In the genomic region with DNA sequence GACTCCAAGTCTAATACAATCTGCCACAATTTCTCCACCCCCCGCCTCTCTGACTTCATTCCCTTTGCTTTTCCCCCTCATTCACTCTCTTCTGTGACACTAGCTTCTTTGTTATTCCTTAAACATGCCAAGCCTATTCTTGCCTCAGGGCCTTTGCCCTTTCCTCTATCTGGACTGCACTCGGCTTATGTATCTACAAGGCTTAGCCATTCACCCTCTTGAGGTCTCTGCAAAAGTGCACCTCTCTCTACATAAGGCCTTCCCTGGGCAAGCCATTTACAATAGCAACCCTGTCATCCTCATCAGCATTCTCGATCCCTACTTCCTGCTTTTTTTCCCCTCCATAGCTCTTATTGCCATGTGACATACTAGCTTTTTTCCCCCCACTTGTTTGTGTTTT, we compare ENCODE assay signal across 27 cellular contexts.
DNase-seq lines count a peak whose midpoint lies in the region; ATAC-seq and TF ChIP-seq lines count a peak whose summit lies in the region.
"Had no signal": no experiment of that assay in that cellular context is flagged by ENCODE, and none has a peak within 500 bp of the region (broad histone marks: within the 10 kb centered on the region; RNA-seq: fewer than 3 reads in every experiment).

No MANE protein-coding gene starts in this region.

- peak; percentile 6 for DNase-seq in Daoy (ENCODE audit: low read depth)
- peak; percentile 2 for DNase-seq in HT1080 (ENCODE audit: low read depth)
- DNase-seq in neural crest cell (ENCODE audit: low read depth, low spot score): peak; percentile 56
- DNase-seq in neural progenitor cell (ENCODE audit: low spot score): no peak
- no peak for DNase-seq in CD1c-positive myeloid dendritic cell (ENCODE audit: extremely low spot score)
- DNase-seq: activated CD4-positive, CD25-positive, alpha-beta regulatory T cell treated with anti-CD3 and anti-CD28 coated beads, Interleukin-2, amount 50 U/mL, for 72 hours; activated gamma-delta T cell; activated T-cell treated with anti-CD3 and anti-CD28 coated beads, Interleukin-2, amount 50 U/mL, for 24 hours; COR-L47; DMS79; HFFc6; Kasumi-1; naive thymus-derived CD8-positive, alpha-beta T cell; NCI-H1092 treated with DMSO at 0.1 percent for 48 hours; NCI-H1930; NCI-H226; pancreas; right cardiac atrium; SK-N-SH; spleen had no signal

- no peaks in the 10 kb centered on the region for H3K27me3 ChIP-seq in neural progenitor cell
- H3K27me3 ChIP-seq: BLaER1, pancreas, spleen had no signal

- H3K36me3 Mint-ChIP-seq in brain: peaks cover 5% of the 10 kb centered on the region
- no peaks in the 10 kb centered on the region for H3K36me3 Mint-ChIP-seq in neural crest cell (ENCODE audit: low read depth)
- peaks cover 5% of the 10 kb centered on the region for H3K36me3 Mint-ChIP-seq in neural progenitor cell

- no peak overlapping the region for H3K4me2 ChIP-seq in neural progenitor cell
- H3K4me2 ChIP-seq: BLaER1, SK-N-SH had no signal

- H3K4me1 Mint-ChIP-seq in brain (peaks cover 40% of the 10 kb centered on the region), neural crest cell (peaks cover 50% of the 10 kb centered on the region), neural progenitor cell (peaks cover 40% of the 10 kb centered on the region)

- H2AFZ ChIP-seq in neural progenitor cell (replicated peaks): no peak overlapping the region

- no peaks in the 10 kb centered on the region for H3K79me2 ChIP-seq in neural progenitor cell (ENCODE audit: low read depth)

- TF ChIP-seq CTCF in brain (conservative IDR thresholded peaks at IDR 0.05) (no peak), neural crest cell (conservative IDR thresholded peaks at IDR 0.05) (no peak), neural progenitor cell (IDR thresholded peaks at IDR 0.05) (no peak)

- H3K27me3 Mint-ChIP-seq in brain: peaks cover 3% of the 10 kb centered on the region
- no peaks in the 10 kb centered on the region for H3K27me3 Mint-ChIP-seq in neural crest cell (ENCODE audit: low read depth)
- no peaks in the 10 kb centered on the region for H3K27me3 Mint-ChIP-seq in neural progenitor cell (ENCODE audit: insufficient read depth, low read depth)
- H3K27me3 Mint-ChIP-seq: activated T-cell treated with anti-CD3 and anti-CD28 coated beads, Interleukin-2, amount 50 U/mL, for 24 hours; naive thymus-derived CD8-positive, alpha-beta T cell had no signal

- ATAC-seq in GM18867 (IDR thresholded peaks at IDR 0.05; ENCODE audit: unreplicated experiment): no peak
- no peak for ATAC-seq in GM18861 (IDR thresholded peaks at IDR 0.05; ENCODE audit: unreplicated experiment)
- ATAC-seq: naive thymus-derived CD8-positive, alpha-beta T cell; pancreas; right cardiac atrium had no signal

- peaks cover 9% of the 10 kb centered on the region for H3F3A ChIP-seq in neural progenitor cell (ENCODE audit: low read depth)

- H3K27ac Mint-ChIP-seq in brain: peak overlapping the region; percentile 7 to 78 (median 38)
- peak overlapping the region; percentile 83 for H3K27ac Mint-ChIP-seq in neural crest cell (ENCODE audit: unreplicated experiment)
- H3K27ac Mint-ChIP-seq in neural progenitor cell: no peak overlapping the region
- H3K27ac Mint-ChIP-seq: activated T-cell treated with anti-CD3 and anti-CD28 coated beads, Interleukin-2, amount 50 U/mL, for 24 hours; HFFc6; T-helper 1 cell treated with Interleukin-12 subunit alpha and Interleukin-12 subunit beta and Interleukin-4 antibody, amounts not matched to agents 30 μg/mL and 1 μg/mL, for 36 hours had no signal

- H3K4me3 Mint-ChIP-seq in brain (peak overlapping the region in 1 of 5 experiments; percentile 5), neural crest cell (peak overlapping the region; percentile 80), neural progenitor cell (no peak overlapping the region)
- H3K4me3 Mint-ChIP-seq: activated T-cell treated with anti-CD3 and anti-CD28 coated beads, Interleukin-2, amount 50 U/mL, for 24 hours; HFFc6; naive thymus-derived CD8-positive, alpha-beta T cell; T-helper 1 cell treated with Interleukin-12 subunit alpha and Interleukin-12 subunit beta and Interleukin-4 antibody, amounts not matched to agents 30 μg/mL and 1 μg/mL, for 36 hours had no signal

- no peak overlapping the region for H3K4me3 ChIP-seq in neural progenitor cell
- H3K4me3 ChIP-seq: BLaER1, pancreas, spleen had no signal

- H4K20me1 ChIP-seq in neural progenitor cell (ENCODE audit: low read depth): no peaks in the 10 kb centered on the region
- H4K20me1 ChIP-seq: BLaER1 had no signal

- H3K27ac ChIP-seq in neural progenitor cell: no peak overlapping the region
- H3K27ac ChIP-seq: BLaER1, HL-60, pancreas, RWPE1, spleen had no signal

- no peaks in the 10 kb centered on the region for H3K9me3 Mint-ChIP-seq in brain
- H3K9me3 Mint-ChIP-seq in neural crest cell: peaks cover 3% of the 10 kb centered on the region
- peaks cover 3% of the 10 kb centered on the region for H3K9me3 Mint-ChIP-seq in neural progenitor cell
- H3K9me3 Mint-ChIP-seq: activated T-cell treated with anti-CD3 and anti-CD28 coated beads, Interleukin-2, amount 50 U/mL, for 24 hours; HFFc6; naive thymus-derived CD8-positive, alpha-beta T cell; T-helper 1 cell treated with Interleukin-12 subunit alpha and Interleukin-12 subunit beta and Interleukin-4 antibody, amounts not matched to agents 30 μg/mL and 1 μg/mL, for 36 hours had no signal

- H3K36me3 ChIP-seq in neural progenitor cell: no peaks in the 10 kb centered on the region
- H3K36me3 ChIP-seq: BLaER1, pancreas, spleen had no signal

- H3K9me3 ChIP-seq in neural progenitor cell (ENCODE audit: low read depth): no peaks in the 10 kb centered on the region
- H3K9me3 ChIP-seq: BLaER1, pancreas, SK-N-SH, spleen had no signal

- no peak overlapping the region for H3K9ac ChIP-seq in neural progenitor cell
- H3K9ac ChIP-seq: BLaER1, SK-N-SH had no signal

- H3K4me1 ChIP-seq in neural progenitor cell: peaks cover 25% of the 10 kb centered on the region
- H3K4me1 ChIP-seq: BLaER1, spleen had no signal

Comparison
In these comparisons a context has a peak if more than half of its experiments do, and no peak if none do; other contexts are left out.
1. DNase-seq: peak in Daoy (single experiment), HT1080 (single experiment) and neural crest cell (single experiment); none in neural progenitor cell (single experiment) and CD1c-positive myeloid dendritic cell (single experiment).